29 cellular contexts compared by ENCODE assay signal in the genomic region with DNA sequence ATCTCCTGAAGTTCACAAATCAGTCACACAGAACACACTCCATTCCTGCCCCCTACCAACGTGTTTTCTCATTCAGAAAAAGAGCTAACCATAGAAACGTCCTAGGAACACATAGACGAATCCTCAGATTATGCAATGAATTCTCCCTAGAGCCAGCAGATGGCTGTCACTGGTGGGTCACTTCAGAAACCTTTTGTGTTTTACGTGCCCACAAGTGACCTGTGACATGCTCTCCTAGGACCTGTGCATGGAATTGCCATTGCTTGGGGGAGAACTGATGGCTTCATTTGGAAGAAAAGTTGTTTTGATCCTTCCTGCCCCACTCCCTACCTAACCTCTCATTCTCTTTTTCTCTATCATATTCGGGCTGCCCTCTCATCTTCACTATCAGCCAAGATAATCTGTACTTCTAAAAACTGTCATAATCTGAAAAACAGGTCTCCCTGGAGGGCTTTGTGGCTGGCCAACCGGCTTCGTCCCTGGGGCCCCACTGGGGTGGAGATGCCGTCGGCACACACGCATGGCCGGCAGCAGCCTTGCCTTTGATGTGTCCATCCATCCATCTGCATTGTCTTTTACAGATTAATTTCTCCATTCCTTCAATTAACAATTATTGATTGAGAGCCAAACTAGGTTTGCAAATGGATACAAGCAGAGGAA.
"Had no signal": no experiment of that assay in that cellular context is flagged by ENCODE, and none has a peak within 500 bp of the region (broad histone marks: within the 10 kb centered on the region; RNA-seq: fewer than 3 reads in every experiment).

No MANE protein-coding gene starts in this region.

- H3K79me2 ChIP-seq: parathyroid adenoma had no signal

- H3K27me3 Mint-ChIP-seq: type B pancreatic cell had no signal

- FAIRE-seq: endothelial cell of umbilical vein had no signal

- H3K4me3 ChIP-seq: coronary artery, esophagus squamous epithelium, heart right ventricle, lung, mucosa of descending colon, neural progenitor cell, stomach, thyroid gland had no signal

- H3K27ac ChIP-seq: heart right ventricle, neural progenitor cell, parathyroid adenoma, thyroid gland had no signal

- DNase-seq: dermis blood vessel endothelial cell; effector memory CD4-positive, alpha-beta T cell; esophagus squamous epithelium; foreskin melanocyte; glutamatergic neuron; heart right ventricle; hypothalamus; immature natural killer cell; islet precursor cell; mucosa of descending colon; naive B cell; stimulated activated CD4-positive, alpha-beta T cell treated with anti-CD3 and anti-CD28 coated beads, Interleukin-2, amount 100 ng/mL, for 24 hours; stimulated activated CD4-positive, alpha-beta T cell treated with anti-CD3 and anti-CD28 coated beads, Interleukin-4, amount 100 ng/mL, for 24 hours; stimulated activated naive CD4-positive, alpha-beta T cell treated with Interleukin-2 at 50 U/mL for 16 hours; stomach; thyroid gland had no signal

- H3K4me2 ChIP-seq: neural progenitor cell had no signal

- H3K4me1 Mint-ChIP-seq: immature natural killer cell; memory B cell; naive B cell; stimulated activated effector memory CD8-positive, alpha-beta T cell treated with anti-CD3 and anti-CD28 coated beads, Interleukin-12 subunit alpha, Interleukin-12 subunit beta, amount 100 ng/mL, for 72 hours had no signal

- H3K27ac Mint-ChIP-seq: immature natural killer cell; memory B cell; mesothelial cell of epicardium; naive B cell; nephron; neural progenitor cell; progenitor cell of endocrine pancreas; stimulated activated effector memory CD8-positive, alpha-beta T cell treated with anti-CD3 and anti-CD28 coated beads, Interleukin-12 subunit alpha, Interleukin-12 subunit beta, amount 100 ng/mL, for 72 hours; type B pancreatic cell had no signal

- H3K27me3 ChIP-seq: esophagus squamous epithelium, heart right ventricle, neural progenitor cell, stomach, thyroid gland had no signal

- H3K9me3 ChIP-seq: esophagus squamous epithelium, heart right ventricle, mucosa of descending colon, stomach, thyroid gland had no signal

- H2AFZ ChIP-seq: neural progenitor cell, parathyroid adenoma had no signal

- ATAC-seq: heart right ventricle; left lobe of liver; mucosa of descending colon; sciatic nerve; stimulated activated effector memory CD8-positive, alpha-beta T cell treated with anti-CD3 and anti-CD28 coated beads, Interleukin-12 subunit alpha, Interleukin-12 subunit beta, amount 100 ng/mL, for 72 hours had no signal

- H3K9ac ChIP-seq: neural progenitor cell, parathyroid adenoma had no signal

- H3K4me3 Mint-ChIP-seq: immature natural killer cell; memory B cell; mesothelial cell of epicardium; naive B cell; nephron; neural progenitor cell; stimulated activated effector memory CD8-positive, alpha-beta T cell treated with anti-CD3 and anti-CD28 coated beads, Interleukin-12 subunit alpha, Interleukin-12 subunit beta, amount 100 ng/mL, for 72 hours; type B pancreatic cell had no signal

- H3K9me3 Mint-ChIP-seq: immature natural killer cell; memory B cell; nephron; neural progenitor cell; stimulated activated effector memory CD8-positive, alpha-beta T cell treated with anti-CD3 and anti-CD28 coated beads, Interleukin-12 subunit alpha, Interleukin-12 subunit beta, amount 100 ng/mL, for 72 hours had no signal

- H3K4me1 ChIP-seq: neural progenitor cell had no signal

- H3K36me3 ChIP-seq: esophagus squamous epithelium, heart right ventricle, neural progenitor cell, stomach, thyroid gland had no signal
